In the genomic region with DNA sequence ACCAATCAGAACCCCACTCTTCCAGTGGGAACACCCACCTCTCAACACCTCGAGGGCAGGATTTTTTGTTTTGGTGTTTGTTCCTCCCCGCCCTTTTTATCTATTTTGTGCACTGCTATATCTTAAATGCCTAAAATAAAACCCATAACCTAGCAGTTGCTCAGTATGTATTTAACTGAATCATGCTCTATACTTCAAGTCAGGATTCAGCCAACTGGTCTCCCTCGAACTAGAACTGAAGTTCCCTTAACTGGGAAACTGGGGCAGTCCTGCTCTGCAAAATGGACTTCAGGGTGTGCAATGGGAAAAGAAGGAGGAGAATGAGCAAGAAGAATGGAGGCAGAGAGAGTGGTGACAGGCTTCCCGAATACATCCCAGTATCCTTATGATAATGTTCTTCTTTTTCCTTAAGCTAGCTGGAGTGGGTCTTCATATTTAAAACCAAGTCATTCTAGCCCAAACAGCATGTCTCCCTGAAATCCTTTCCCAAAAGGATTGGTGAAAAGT, we compare ENCODE assay signal across 1 cellular context.
TF ChIP-seq lines count a peak whose summit lies in the region.

No MANE protein-coding gene starts in this region.

TF ChIP-seq in GM23338, 12 proteins besides CTCF, POLR2A, EP300 and RAD21 (continued from another document):
- TF ChIP-seq, protein P1, sequence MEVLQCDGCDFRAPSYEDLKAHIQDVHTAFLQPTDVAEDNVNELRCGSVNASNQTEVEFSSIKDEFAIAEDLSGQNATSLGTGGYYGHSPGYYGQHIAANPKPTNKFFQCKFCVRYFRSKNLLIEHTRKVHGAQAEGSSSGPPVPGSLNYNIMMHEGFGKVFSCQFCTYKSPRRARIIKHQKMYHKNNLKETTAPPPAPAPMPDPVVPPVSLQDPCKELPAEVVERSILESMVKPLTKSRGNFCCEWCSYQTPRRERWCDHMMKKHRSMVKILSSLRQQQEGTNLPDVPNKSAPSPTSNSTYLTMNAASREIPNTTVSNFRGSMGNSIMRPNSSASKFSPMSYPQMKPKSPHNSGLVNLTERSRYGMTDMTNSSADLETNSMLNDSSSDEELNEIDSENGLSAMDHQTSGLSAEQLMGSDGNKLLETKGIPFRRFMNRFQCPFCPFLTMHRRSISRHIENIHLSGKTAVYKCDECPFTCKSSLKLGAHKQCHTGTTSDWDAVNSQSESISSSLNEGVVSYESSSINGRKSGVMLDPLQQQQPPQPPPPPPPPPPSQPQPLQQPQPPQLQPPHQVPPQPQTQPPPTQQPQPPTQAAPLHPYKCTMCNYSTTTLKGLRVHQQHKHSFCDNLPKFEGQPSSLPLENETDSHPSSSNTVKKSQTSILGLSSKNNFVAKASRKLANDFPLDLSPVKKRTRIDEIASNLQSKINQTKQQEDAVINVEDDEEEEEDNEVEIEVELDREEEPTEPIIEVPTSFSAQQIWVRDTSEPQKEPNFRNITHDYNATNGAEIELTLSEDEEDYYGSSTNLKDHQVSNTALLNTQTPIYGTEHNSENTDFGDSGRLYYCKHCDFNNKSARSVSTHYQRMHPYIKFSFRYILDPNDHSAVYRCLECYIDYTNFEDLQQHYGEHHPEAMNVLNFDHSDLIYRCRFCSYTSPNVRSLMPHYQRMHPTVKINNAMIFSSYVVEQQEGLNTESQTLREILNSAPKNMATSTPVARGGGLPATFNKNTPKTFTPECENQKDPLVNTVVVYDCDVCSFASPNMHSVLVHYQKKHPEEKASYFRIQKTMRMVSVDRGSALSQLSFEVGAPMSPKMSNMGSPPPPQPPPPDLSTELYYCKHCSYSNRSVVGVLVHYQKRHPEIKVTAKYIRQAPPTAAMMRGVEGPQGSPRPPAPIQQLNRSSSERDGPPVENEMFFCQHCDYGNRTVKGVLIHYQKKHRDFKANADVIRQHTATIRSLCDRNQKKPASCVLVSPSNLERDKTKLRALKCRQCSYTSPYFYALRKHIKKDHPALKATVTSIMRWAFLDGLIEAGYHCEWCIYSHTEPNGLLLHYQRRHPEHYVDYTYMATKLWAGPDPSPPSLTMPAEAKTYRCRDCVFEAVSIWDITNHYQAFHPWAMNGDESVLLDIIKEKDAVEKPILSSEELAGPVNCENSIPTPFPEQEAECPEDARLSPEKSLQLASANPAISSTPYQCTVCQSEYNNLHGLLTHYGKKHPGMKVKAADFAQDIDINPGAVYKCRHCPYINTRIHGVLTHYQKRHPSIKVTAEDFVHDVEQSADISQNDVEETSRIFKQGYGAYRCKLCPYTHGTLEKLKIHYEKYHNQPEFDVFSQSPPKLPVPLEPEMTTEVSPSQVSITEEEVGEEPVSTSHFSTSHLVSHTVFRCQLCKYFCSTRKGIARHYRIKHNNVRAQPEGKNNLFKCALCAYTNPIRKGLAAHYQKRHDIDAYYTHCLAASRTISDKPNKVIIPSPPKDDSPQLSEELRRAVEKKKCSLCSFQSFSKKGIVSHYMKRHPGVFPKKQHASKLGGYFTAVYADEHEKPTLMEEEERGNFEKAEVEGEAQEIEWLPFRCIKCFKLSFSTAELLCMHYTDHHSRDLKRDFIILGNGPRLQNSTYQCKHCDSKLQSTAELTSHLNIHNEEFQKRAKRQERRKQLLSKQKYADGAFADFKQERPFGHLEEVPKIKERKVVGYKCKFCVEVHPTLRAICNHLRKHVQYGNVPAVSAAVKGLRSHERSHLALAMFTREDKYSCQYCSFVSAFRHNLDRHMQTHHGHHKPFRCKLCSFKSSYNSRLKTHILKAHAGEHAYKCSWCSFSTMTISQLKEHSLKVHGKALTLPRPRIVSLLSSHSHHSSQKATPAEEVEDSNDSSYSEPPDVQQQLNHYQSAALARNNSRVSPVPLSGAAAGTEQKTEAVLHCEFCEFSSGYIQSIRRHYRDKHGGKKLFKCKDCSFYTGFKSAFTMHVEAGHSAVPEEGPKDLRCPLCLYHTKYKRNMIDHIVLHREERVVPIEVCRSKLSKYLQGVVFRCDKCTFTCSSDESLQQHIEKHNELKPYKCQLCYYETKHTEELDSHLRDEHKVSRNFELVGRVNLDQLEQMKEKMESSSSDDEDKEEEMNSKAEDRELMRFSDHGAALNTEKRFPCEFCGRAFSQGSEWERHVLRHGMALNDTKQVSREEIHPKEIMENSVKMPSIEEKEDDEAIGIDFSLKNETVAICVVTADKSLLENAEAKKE (CRISPR knock-in tag; IDR thresholded peaks at IDR 0.05): no peak
- TF ChIP-seq ZNF331 (CRISPR knock-in tag; IDR thresholded peaks at IDR 0.05; ENCODE audit: low read depth): no peak
- no peak for TF ChIP-seq STAT1 (IDR thresholded peaks at IDR 0.05; ENCODE audit: unreplicated experiment)
